Comparison of ENCODE assay signal across 16 cellular contexts in genomic region chr7:117023325-117023854, GRCh38.
DNase-seq lines count a peak whose midpoint lies in the region; ATAC-seq and TF ChIP-seq lines count a peak whose summit lies in the region.
"Had no signal": no experiment of that assay in that cellular context is flagged by ENCODE, and none has a peak within 500 bp of the region (broad histone marks: within the 10 kb centered on the region; RNA-seq: fewer than 3 reads in every experiment).

No MANE protein-coding gene starts in this region.

- H3K9me3 ChIP-seq in neural cell (ENCODE audit: low read length) (no peaks in the 10 kb centered on the region), MM.1S (replicated peaks; ENCODE audit: insufficient read depth, low read length) (no peaks in the 10 kb centered on the region)
- H3K9me3 ChIP-seq: esophagus muscularis mucosa, suprapubic skin had no signal

- ATAC-seq in GM18867 (IDR thresholded peaks at IDR 0.05; ENCODE audit: unreplicated experiment) (peak; percentile 75), GM21526 (IDR thresholded peaks at IDR 0.05; ENCODE audit: low FRiP score, unreplicated experiment) (peak; percentile 65), HG03469 (IDR thresholded peaks at IDR 0.05; ENCODE audit: unreplicated experiment) (peak; percentile 70), GM18873 (IDR thresholded peaks at IDR 0.05; ENCODE audit: low FRiP score, unreplicated experiment) (no peak)

- H2AFZ ChIP-seq in neural cell (ENCODE audit: low read depth, low read length) (no peak overlapping the region), MM.1S (ENCODE audit: low read length) (no peak overlapping the region)

- no peak overlapping the region for H3K27ac Mint-ChIP-seq in glutamatergic neuron (ENCODE audit: unreplicated experiment)

- H3K9me2 ChIP-seq in neural cell (ENCODE audit: insufficient read depth, low read length) (no peaks in the 10 kb centered on the region), MM.1S (replicated peaks; ENCODE audit: insufficient read depth, low read length) (no peaks in the 10 kb centered on the region)

- H3K4me1 Mint-ChIP-seq in glutamatergic neuron (ENCODE audit: low read depth, unreplicated experiment) = peaks cover 10% of the 10 kb centered on the region

- DNase-seq in MM.1S = no peak
- no peak for DNase-seq in glutamatergic neuron
- no peak for DNase-seq in NK-92 treated with Interleukin-12 subunit alpha and Interleukin-12 subunit beta, amount 100 ng/mL, for 24 hours (lab: John Stamatoyannopoulos, UW)
- DNase-seq: activated CD4-positive, alpha-beta T cell treated with anti-CD3 and anti-CD28 coated beads, Interleukin-2, amount 50 U/mL, for 1 hour; activated gamma-delta T cell treated with Interleukin-2 at 50 U/mL for 16 hours; CD4-positive, CD25-positive, alpha-beta regulatory T cell; cerebellar nuclear complex; NCI-H2029 treated with DMSO at 0.1 percent for 48 hours; OCI-M1 had no signal

- H3K36me3 Mint-ChIP-seq in glutamatergic neuron (ENCODE audit: unreplicated experiment) = no peaks in the 10 kb centered on the region

- peak overlapping the region; percentile 77 for H3K4me3 ChIP-seq in neural cell (ENCODE audit: low read length)
- H3K4me3 ChIP-seq in MM.1S (ENCODE audit: low read length) = no peak overlapping the region
- H3K4me3 ChIP-seq: esophagus muscularis mucosa, suprapubic skin had no signal

- TF ChIP-seq RAD21 in neural cell (conservative IDR thresholded peaks at IDR 0.05) = no peak

- H3K9ac ChIP-seq in neural cell (ENCODE audit: low read length) (peak overlapping the region; percentile 96), MM.1S (ENCODE audit: low read length) (no peak overlapping the region)

- no peak for TF ChIP-seq EP300 in neural cell (conservative IDR thresholded peaks at IDR 0.05; ENCODE audit: poor library complexity, severe bottlenecking)

- H3K36me3 ChIP-seq in neural cell (ENCODE audit: insufficient read depth, low read length) (no peaks in the 10 kb centered on the region), MM.1S (replicated peaks; ENCODE audit: insufficient read depth, low read length) (no peaks in the 10 kb centered on the region)
- H3K36me3 ChIP-seq: esophagus muscularis mucosa, suprapubic skin had no signal

- H3K4me1 ChIP-seq in MM.1S (ENCODE audit: low read length) = no peaks in the 10 kb centered on the region

- H3K27me3 Mint-ChIP-seq in glutamatergic neuron (ENCODE audit: unreplicated experiment) = peaks cover 2% of the 10 kb centered on the region
- H3K27me3 Mint-ChIP-seq: CD4-positive, CD25-positive, alpha-beta regulatory T cell had no signal

- H3K27me3 ChIP-seq in neural cell (ENCODE audit: insufficient read depth, low read depth, low read length) = no peaks in the 10 kb centered on the region
- no peaks in the 10 kb centered on the region for H3K27me3 ChIP-seq in MM.1S (replicated peaks; ENCODE audit: insufficient read depth, low read length)
- H3K27me3 ChIP-seq: esophagus muscularis mucosa, suprapubic skin had no signal

- no peak overlapping the region for H3K4me3 Mint-ChIP-seq in glutamatergic neuron (ENCODE audit: unreplicated experiment)
- H3K4me3 Mint-ChIP-seq: CD4-positive, CD25-positive, alpha-beta regulatory T cell had no signal

- peaks cover 84% of the 10 kb centered on the region for H3K79me2 ChIP-seq in neural cell (replicated peaks; ENCODE audit: insufficient read depth, low read length)
- peaks cover 18% of the 10 kb centered on the region; the same call in 1 of the 2 replicates for H3K79me2 ChIP-seq in MM.1S (ENCODE audit: low read length)

- H3K4me2 ChIP-seq in neural cell (ENCODE audit: low read length) (peak overlapping the region; percentile 94), MM.1S (ENCODE audit: low read depth, low read length) (no peak overlapping the region)

- no peak for TF ChIP-seq CTCF in neural cell (IDR thresholded peaks at IDR 0.05; ENCODE audit: poor library complexity, severe bottlenecking)
- TF ChIP-seq CTCF in MM.1S (IDR thresholded peaks at IDR 0.05; ENCODE audit: low read length) = no peak
- TF ChIP-seq CTCF in glutamatergic neuron (IDR thresholded peaks at IDR 0.05; ENCODE audit: partially characterized antibody, unreplicated experiment) = no peak

- H3F3A ChIP-seq in neural cell (ENCODE audit: insufficient read depth, low read length, poor library complexity, severe bottlenecking) (peaks cover 6% of the 10 kb centered on the region), MM.1S (ENCODE audit: insufficient read depth, low read length) (no peaks in the 10 kb centered on the region)

- H4K20me1 ChIP-seq in neural cell (ENCODE audit: insufficient read depth) (peaks cover 18% of the 10 kb centered on the region), MM.1S (ENCODE audit: insufficient read depth, low read length) (no peaks in the 10 kb centered on the region)

- peaks cover 5% of the 10 kb centered on the region for H3K9me3 Mint-ChIP-seq in glutamatergic neuron (ENCODE audit: unreplicated experiment)

- H3K27ac ChIP-seq in neural cell (ENCODE audit: low read length) (no peak overlapping the region), MM.1S (ENCODE audit: low read length) (no peak overlapping the region)
- H3K27ac ChIP-seq: esophagus muscularis mucosa, suprapubic skin had no signal

TF ChIP-seq in neural cell, 6 proteins besides CTCF, POLR2A, EP300 and RAD21:
- TF ChIP-seq MXI1 (conservative IDR thresholded peaks at IDR 0.05; ENCODE audit: poor library complexity, severe bottlenecking) (no peak), EZH2 (IDR thresholded peaks at IDR 0.05; ENCODE audit: borderline replicate concordance, insufficient read depth, low read length, poor library complexity, severe bottlenecking) (no peak), SMC3 (conservative IDR thresholded peaks at IDR 0.05; ENCODE audit: poor library complexity) (no peak), POLR2AphosphoS5 (IDR thresholded peaks at IDR 0.05) (no peak), REST (IDR thresholded peaks at IDR 0.05; ENCODE audit: borderline replicate concordance) (no peak), TAF1 (IDR thresholded peaks at IDR 0.05; ENCODE audit: low read depth) (no peak)
